In the genomic region with DNA sequence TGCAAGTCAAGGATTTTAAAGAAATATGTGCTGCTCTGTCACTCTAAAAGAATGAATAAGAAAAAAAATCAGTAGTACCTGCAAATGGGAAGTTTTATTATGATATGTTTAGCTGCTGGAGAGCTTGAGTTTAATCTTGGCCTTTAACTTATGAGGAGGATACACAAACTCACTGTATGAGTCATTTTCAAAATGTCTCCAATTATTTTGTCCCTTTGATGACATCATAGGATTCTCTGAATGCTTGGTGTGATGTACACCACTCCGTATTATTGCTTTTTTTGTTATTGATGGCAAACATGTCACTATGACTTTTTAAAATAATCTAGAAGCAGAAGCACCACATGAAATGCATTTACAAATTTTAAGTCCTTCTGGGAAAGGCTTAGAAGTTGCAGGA, we compare ENCODE assay signal across 17 cellular contexts.
DNase-seq lines count a peak whose midpoint lies in the region; ATAC-seq and TF ChIP-seq lines count a peak whose summit lies in the region.
"Had no signal": no experiment of that assay in that cellular context is flagged by ENCODE, and none has a peak within 500 bp of the region (broad histone marks: within the 10 kb centered on the region; RNA-seq: fewer than 3 reads in every experiment).

No MANE protein-coding gene starts in this region.

- intact Hi-C loops in PC-3 (cut with micrococcal nuclease) = no loop called here

- DNase-seq in GM04504 (ENCODE audit: low read depth) (peak; percentile 19), PC-3 (peak; percentile 14), chondrocyte (ENCODE audit: low spot score) (no peak), osteoblast (ENCODE audit: insufficient read length, low spot score, missing footprints) (peak; percentile 89), NCI-H187 (lab: John Stamatoyannopoulos, UW) (no peak), inferior parietal cortex (ENCODE audit: extremely low spot score) (no peak), GOT3 (lab: John Stamatoyannopoulos, UW) (no peak)
- DNase-seq: left ventricle myocardium superior; naive thymus-derived CD4-positive, alpha-beta T cell; NCI-H1048; WERI-Rb-1 had no signal

- H3K9me3 ChIP-seq in PC-3 (ENCODE audit: low read length) = no peaks in the 10 kb centered on the region
- H3K9me3 ChIP-seq in osteoblast (ENCODE audit: low read depth, low read length) = no peaks in the 10 kb centered on the region
- H3K9me3 ChIP-seq: thoracic aorta had no signal

- H3K27ac Mint-ChIP-seq in chondrocyte (ENCODE audit: unreplicated experiment) = peak overlapping the region; percentile 81
- H3K27ac Mint-ChIP-seq: activated naive CD4-positive, alpha-beta T cell treated with anti-CD3 and anti-CD28 coated beads, Interleukin-2, amount 50 U/mL, for 24 hours; naive thymus-derived CD4-positive, alpha-beta T cell had no signal

- no peaks in the 10 kb centered on the region for H3K9me3 Mint-ChIP-seq in chondrocyte (ENCODE audit: low read depth)
- H3K9me3 Mint-ChIP-seq: activated naive CD4-positive, alpha-beta T cell treated with anti-CD3 and anti-CD28 coated beads, Interleukin-2, amount 50 U/mL, for 24 hours; IgD-negative memory B cell; naive thymus-derived CD4-positive, alpha-beta T cell had no signal

- H3K36me3 Mint-ChIP-seq in chondrocyte (ENCODE audit: low read depth) = no peaks in the 10 kb centered on the region

- H2AFZ ChIP-seq in PC-3 (ENCODE audit: low read length) (no peak overlapping the region), osteoblast (ENCODE audit: low read length) (no peak overlapping the region)

- H3K36me3 ChIP-seq in PC-3 (ENCODE audit: low read depth, low read length) (no peaks in the 10 kb centered on the region), osteoblast (ENCODE audit: insufficient read depth, low read length) (no peaks in the 10 kb centered on the region)
- H3K36me3 ChIP-seq: thoracic aorta, WERI-Rb-1 had no signal

- H4K20me1 ChIP-seq in PC-3 (ENCODE audit: low read length) (no peaks in the 10 kb centered on the region), osteoblast (ENCODE audit: insufficient read depth, low read length) (no peaks in the 10 kb centered on the region)

- no peak for ATAC-seq in PC-3
- no peak for ATAC-seq in HG03432 (IDR thresholded peaks at IDR 0.05; ENCODE audit: unreplicated experiment)
- ATAC-seq: esophagus mucosa; left ventricle myocardium superior; naive thymus-derived CD4-positive, alpha-beta T cell had no signal

- H3K79me2 ChIP-seq in PC-3 (ENCODE audit: low read length) (no peaks in the 10 kb centered on the region), osteoblast (ENCODE audit: insufficient read depth, low read length) (peaks cover 4% of the 10 kb centered on the region)

- H3F3A ChIP-seq in PC-3 (ENCODE audit: low read length, unreplicated experiment) = no peaks in the 10 kb centered on the region

- H3K27me3 Mint-ChIP-seq in chondrocyte (ENCODE audit: low read depth) = no peaks in the 10 kb centered on the region
- H3K27me3 Mint-ChIP-seq: activated naive CD4-positive, alpha-beta T cell treated with anti-CD3 and anti-CD28 coated beads, Interleukin-2, amount 50 U/mL, for 24 hours; IgD-negative memory B cell; naive thymus-derived CD4-positive, alpha-beta T cell had no signal

- H3K4me2 ChIP-seq in PC-3 (ENCODE audit: low read length) (no peak overlapping the region), osteoblast (ENCODE audit: insufficient read depth, low read length) (no peak overlapping the region)

- H3K4me1 ChIP-seq in PC-3 (ENCODE audit: insufficient read depth, low read length) (no peaks in the 10 kb centered on the region), osteoblast (ENCODE audit: insufficient read depth, low read length) (peaks cover 17% of the 10 kb centered on the region)

- H3K4me1 Mint-ChIP-seq in chondrocyte (ENCODE audit: low read depth) = peaks cover 24% of the 10 kb centered on the region

- no peaks in the 10 kb centered on the region for H3K27me3 ChIP-seq in PC-3 (ENCODE audit: low read length)
- H3K27me3 ChIP-seq in osteoblast (ENCODE audit: insufficient read depth, low read length) = no peaks in the 10 kb centered on the region

- no TSS peak for BruUV-seq in PC-3 (replicated peaks; lab: Mats Ljungman, UMichigan)

- H3K4me3 Mint-ChIP-seq in chondrocyte (ENCODE audit: unreplicated experiment) = no peak overlapping the region
- H3K4me3 Mint-ChIP-seq: activated naive CD4-positive, alpha-beta T cell treated with anti-CD3 and anti-CD28 coated beads, Interleukin-2, amount 50 U/mL, for 24 hours; IgD-negative memory B cell; naive thymus-derived CD4-positive, alpha-beta T cell had no signal

- H3K9ac ChIP-seq in PC-3 (ENCODE audit: low read length) = no peak overlapping the region

- H3K9me2 ChIP-seq in PC-3 (replicated peaks; ENCODE audit: low read length) = no peaks in the 10 kb centered on the region

- H3K27ac ChIP-seq in PC-3 (ENCODE audit: low read length) = no peak overlapping the region
- H3K27ac ChIP-seq in osteoblast (ENCODE audit: low read depth, low read length) = peak overlapping the region; percentile 51
- H3K27ac ChIP-seq: C4-2B, thoracic aorta, WERI-Rb-1 had no signal

- POLR2A ChIA-PET in PC-3 (lab: Charles Lee; ENCODE audit: unreplicated experiment) = interaction anchor here (0.6 to 0.8 kb wide), 2 partner anchors 126 to 194 kb away, joined by 4 to 6 read pairs; a partner anchor contains a TSS

- CTCF ChIA-PET in PC-3 (lab: Charles Lee) = interaction anchor here (4.2 kb wide), 1 partner anchor 169 kb away, joined by 52 read pairs; no protein-coding TSS in a partner anchor

- TF ChIP-seq CTCF in PC-3 (conservative IDR thresholded peaks at IDR 0.05; ENCODE audit: low read depth, low read length) = no peak
- TF ChIP-seq CTCF in chondrocyte (IDR thresholded peaks at IDR 0.05) = no peak
- no peak for TF ChIP-seq CTCF in osteoblast (IDR thresholded peaks at IDR 0.05; ENCODE audit: extremely low read depth, low read depth, low read length)

- H3K4me3 ChIP-seq in PC-3 (ENCODE audit: low read length) (no peak overlapping the region), osteoblast (ENCODE audit: insufficient read depth, low read length) (no peak overlapping the region)
- H3K4me3 ChIP-seq: thoracic aorta had no signal

Comparison
In these comparisons a context has a peak if more than half of its experiments do, and no peak if none do; other contexts are left out.
1. DNase-seq: peak in GM04504 (single experiment), PC-3 (single experiment) and osteoblast (single experiment); none in chondrocyte (single experiment), NCI-H187 (0 of 2), inferior parietal cortex (single experiment) and GOT3 (single experiment).